In the genomic region with DNA sequence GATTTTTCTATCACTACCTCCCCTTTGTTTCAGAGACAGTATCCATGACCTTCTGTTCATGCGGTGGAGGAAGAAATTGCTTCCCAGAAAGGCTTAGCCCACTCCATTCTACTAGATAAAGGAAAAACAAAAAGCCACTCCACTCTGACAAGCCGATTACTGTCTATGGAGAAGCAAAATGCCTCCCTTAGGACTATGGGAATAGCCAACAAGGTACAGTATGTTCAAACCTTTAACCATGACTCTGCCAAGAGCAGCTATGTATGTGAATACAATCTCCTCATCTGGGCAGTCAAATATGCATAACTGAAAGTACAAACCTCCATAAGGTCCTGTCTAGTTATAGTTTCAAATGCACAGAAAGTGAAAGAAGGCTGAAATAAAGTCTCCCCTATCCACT, we compare ENCODE assay signal across 13 cellular contexts. TPM values are rescaled to one million over a fixed set of nuclear protein-coding genes. Genes with fewer than 3 reads are reported as not detected.
DNase-seq lines count a peak whose midpoint lies in the region; ATAC-seq and TF ChIP-seq lines count a peak whose summit lies in the region.
"Had no signal": no experiment of that assay in that cellular context is flagged by ENCODE, and none has a peak within 500 bp of the region (broad histone marks: within the 10 kb centered on the region; RNA-seq: fewer than 3 reads in every experiment).

No MANE protein-coding gene starts in this region.

- H3K9me3 ChIP-seq in uterus = no peaks in the 10 kb centered on the region
- no peaks in the 10 kb centered on the region for H3K9me3 ChIP-seq in BE2C
- H3K9me3 ChIP-seq: ovary, transverse colon had no signal

- no peak for TF ChIP-seq CTCF in VCaP (conservative IDR thresholded peaks at IDR 0.05)
- no peak for TF ChIP-seq CTCF in uterus (IDR thresholded peaks at IDR 0.05)
- TF ChIP-seq CTCF in BE2C (IDR thresholded peaks at IDR 0.05; ENCODE audit: low read depth, low read length) = no peak

- in situ Hi-C loops in G401 (cut with HindIII; ENCODE audit: low sequenced_read_pairs) = no loop called here

- H3K27ac ChIP-seq in VCaP (peak overlapping the region; percentile 77), uterus (no peak overlapping the region)
- H3K27ac ChIP-seq: ovary, transverse colon had no signal

- H3K4me1 ChIP-seq in uterus = no peaks in the 10 kb centered on the region
- H3K4me1 ChIP-seq in BE2C = peaks cover 7% of the 10 kb centered on the region

- H3K36me3 ChIP-seq in uterus = no peaks in the 10 kb centered on the region
- H3K36me3 ChIP-seq in BE2C = no peaks in the 10 kb centered on the region
- H3K36me3 ChIP-seq: ovary, transverse colon had no signal

- ATAC-seq in GM19452 (IDR thresholded peaks at IDR 0.05; ENCODE audit: unreplicated experiment) = peak; percentile 84
- peak; percentile 70 for ATAC-seq in HG03097 (IDR thresholded peaks at IDR 0.05; ENCODE audit: low FRiP score, unreplicated experiment)
- ATAC-seq: left colon had no signal

- no peak for TF ChIP-seq POLR2A in uterus (IDR thresholded peaks at IDR 0.05)

- intact Hi-C loops in uterus (cut with DNase I; ENCODE audit: low total_unique reads) = no loop called here

- H3K27me3 ChIP-seq in uterus (no peaks in the 10 kb centered on the region), BE2C (no peaks in the 10 kb centered on the region)
- H3K27me3 ChIP-seq: ovary, transverse colon had no signal

- DNase-seq in G401 (ENCODE audit: low spot score) = peak; percentile 66
- no peak for DNase-seq in activated CD4-positive, CD25-positive, alpha-beta regulatory T cell (lab: John Stamatoyannopoulos, UW)
- DNase-seq in uterus = no peak
- no peak for DNase-seq in BE2C
- DNase-seq in DMS 273 treated with DMSO at 0.1 percent for 48 hours (lab: John Stamatoyannopoulos, UW) = no peak
- DNase-seq: cerebellar nuclear complex, GOT3, left colon, ovary, transverse colon had no signal

- H3K4me3 ChIP-seq in uterus (no peak overlapping the region), BE2C (ENCODE audit: low read depth, low read length) (no peak overlapping the region)
- H3K4me3 ChIP-seq: ovary, transverse colon had no signal

RNA-seq across cellular contexts. Expression of a gene that starts 40.5 kb away (rescaled TPM):
- total RNA-seq in G401 (2014; rRNA removed; shearing (Covaris generic)) = 11.6 and 12.4 TPM in 2 replicates
- total RNA-seq in uterus = 10 to 100 TPM; 10.6 to 47.6 (median 21.3) TPM
- 20.9 TPM for polyA plus RNA-seq in BE2C (2012; ENCODE audit: insufficient read depth, insufficient read length, low read depth)
